Comparison of ENCODE assay signal across 9 cellular contexts in the genomic region with DNA sequence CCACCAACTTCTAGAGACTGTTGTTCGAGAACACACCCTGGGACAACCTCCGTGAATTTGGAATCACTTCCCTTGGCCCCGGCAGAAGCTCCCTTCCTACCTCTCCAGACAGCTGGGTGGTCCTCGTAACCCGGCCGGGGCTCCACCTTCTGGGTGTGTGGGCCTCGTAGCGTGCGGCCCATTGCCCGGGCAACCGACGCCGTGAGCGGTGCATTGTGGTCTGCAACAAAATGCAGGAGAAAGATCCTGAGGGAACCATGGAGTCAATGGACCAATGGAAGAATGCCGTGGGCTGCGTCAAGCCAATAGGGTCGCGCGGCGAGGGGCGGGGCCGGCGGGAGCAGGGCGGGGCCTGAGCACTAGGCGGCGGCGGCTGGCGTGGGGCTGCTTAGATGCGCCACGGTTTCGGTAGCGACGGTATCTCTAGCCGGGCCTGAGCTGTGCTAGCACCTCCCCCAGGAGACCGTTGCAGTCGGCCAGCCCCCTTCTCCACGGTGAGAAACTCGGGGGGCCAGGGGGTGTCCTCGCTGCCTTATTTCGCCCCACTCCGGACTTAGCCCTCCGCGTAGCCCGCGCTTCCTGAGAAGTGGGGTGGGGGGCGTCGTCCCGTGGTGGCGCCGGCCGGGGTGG. TPM values are rescaled to one million over a fixed set of nuclear protein-coding genes. Genes with fewer than 3 reads are reported as not detected.
DNase-seq lines count a peak whose midpoint lies in the region; ATAC-seq, FAIRE-seq and TF ChIP-seq lines count a peak whose summit lies in the region.
"Had no signal": no experiment of that assay in that cellular context is flagged by ENCODE, and none has a peak within 500 bp of the region (broad histone marks: within the 10 kb centered on the region; RNA-seq: fewer than 3 reads in every experiment).

Gene DYNLL1 (plus strand): TSS at position 391 of the 630 bp plus-strand sequence. CDS start 309 bp downstream, outside the sequence.

- peak within 1 kb of the TSS; percentile 85 for H3K9ac ChIP-seq in keratinocyte (ENCODE audit: control insufficient read depth, extremely low read depth, insufficient read depth, low read length)

- H2AFZ ChIP-seq in keratinocyte (ENCODE audit: control insufficient read depth, low read length) = peak within 1 kb of the TSS; percentile 85

- H3K27me3 ChIP-seq in keratinocyte (ENCODE audit: control insufficient read depth, extremely low read depth, insufficient read depth, low read length) = no peaks in the 10 kb centered on the region

- peak; percentile 71 for FAIRE-seq in keratinocyte (lab: Jason Lieb, UNC)
- FAIRE-seq: endometrium had no signal

- H3K4me2 ChIP-seq in keratinocyte (ENCODE audit: control insufficient read depth, extremely low read depth, insufficient read depth, low read depth, low read length) = peak within 1 kb of the TSS; percentile 96

- DNase-seq in AG09319 (ENCODE audit: extremely low read depth, low read depth) (peak; percentile 87), NCI-H446 treated with DMSO at 0.1 percent for 48 hours (lab: John Stamatoyannopoulos, UW) (peak; percentile 89), cerebellar cortex (ENCODE audit: low spot score) (peak; percentile 97), keratinocyte (ENCODE audit: low read depth, low spot score) (peak; percentile 84)
- peak; percentile 96 to 98 for DNase-seq in stimulated activated CD4-positive, alpha-beta T cell treated with anti-CD3 and anti-CD28 coated beads, Interleukin-15, amount 100 ng/mL, for 1 hour (ENCODE audit: low read depth in 1 of 2, low spot score in 1 of 2)

- dilution Hi-C loops in keratinocyte (cut with MboI; ENCODE audit: extremely low pct_ligation_motif_present, low sequenced_read_pairs) = no loop called here

- ATAC-seq in GM19035 (IDR thresholded peaks at IDR 0.05; ENCODE audit: unreplicated experiment) (peak; percentile 93), HG03354 (IDR thresholded peaks at IDR 0.05; ENCODE audit: poor library complexity, severe bottlenecking, unreplicated experiment) (peak; percentile 95)
- ATAC-seq in activated CD4-positive, CD25-positive, alpha-beta regulatory T cell treated with anti-CD3 and anti-CD28 coated beads, Interleukin-2, amount 50 U/mL, for 24 hours = peak; percentile 96 to 97

- TF ChIP-seq CTCF in AG09319 (IDR thresholded peaks at IDR 0.05; ENCODE audit: low read depth, low read length) (no peak), keratinocyte (optimal IDR thresholded peaks at IDR 0.05 in 1 of 3, IDR thresholded peaks at IDR 0.05 in 1 of 3, conservative IDR thresholded peaks at IDR 0.05 in 1 of 3; ENCODE audit: extremely low read depth in 1 of 3, insufficient read depth in 2 of 3, low read length in 3 of 3) (peak in 1 of 3 experiments; percentile 1)

- peaks cover 12% of the 10 kb centered on the region for H3K4me1 ChIP-seq in keratinocyte (ENCODE audit: control insufficient read depth, extremely low read depth, insufficient read depth, low read length)

- peaks cover 7 to 16% of the 10 kb centered on the region in 2 experiments for H3K36me3 ChIP-seq in keratinocyte (ENCODE audit: control insufficient read depth in 2 of 2, extremely low read depth in 1 of 2, insufficient read depth in 2 of 2, low read length in 2 of 2)

- H3K4me3 ChIP-seq in keratinocyte (ENCODE audit: control insufficient read depth in 2 of 3, extremely low read depth in 1 of 3, insufficient read depth in 2 of 3, low read depth in 1 of 3, low read length in 3 of 3) = peak within 1 kb of the TSS; percentile 86 to 99 (median 97)

- H3K79me2 ChIP-seq in keratinocyte (ENCODE audit: control insufficient read depth, insufficient read depth, low read length) = peaks cover 36% of the 10 kb centered on the region

- H4K20me1 ChIP-seq in keratinocyte (ENCODE audit: control insufficient read depth, extremely low read depth, insufficient read depth, low read length) = peaks cover 19% of the 10 kb centered on the region

- H3K27ac ChIP-seq in keratinocyte (ENCODE audit: control insufficient read depth, insufficient read depth, low read length) = peak within 1 kb of the TSS; percentile 71

- no peaks in the 10 kb centered on the region for H3K9me3 ChIP-seq in keratinocyte (ENCODE audit: control insufficient read depth, low read depth, low read length)

- no peaks in the 10 kb centered on the region for H3K9me1 ChIP-seq in keratinocyte (ENCODE audit: control insufficient read depth, extremely low read depth, insufficient read depth, low read length)

RNA-seq across cellular contexts. Expression of gene DYNLL1, which starts in this region (rescaled TPM):
- 636 to 744 TPM (median 716 TPM) in 3 replicates for polyA plus RNA-seq in keratinocyte
- polyA plus RNA-seq in keratinocyte (2011; ENCODE audit: low read depth) = 930 TPM
- polyA plus RNA-seq in keratinocyte (2011; cell fraction: cytosol; rRNA removed) = 714 and 1,036 TPM in 2 replicates
- 242 and 323 TPM in 2 replicates for polyA plus RNA-seq in keratinocyte (2011; cell fraction: nucleus; rRNA removed)
- 789 and 1,036 TPM in 2 replicates for polyA plus RNA-seq in keratinocyte (2012; ENCODE audit: low replicate concordance)
- polyA minus RNA-seq in keratinocyte = 151 to 237 TPM (median 177 TPM) in 3 replicates
- polyA minus RNA-seq in keratinocyte (2011; cell fraction: cytosol; rRNA and poly(A)+ RNA removed) = 253 TPM
- 42.6 and 45.2 TPM in 2 replicates for polyA minus RNA-seq in keratinocyte (2011; cell fraction: nucleus; rRNA and poly(A)+ RNA removed)

Comparison
In these comparisons a context has a peak if more than half of its experiments do, and no peak if none do; other contexts are left out.
1. Peak in every context shown above with its lines: DNase-seq, ATAC-seq, H3K4me3 ChIP-seq and H3K27ac ChIP-seq.